ENCODE assay signal across 8 cellular contexts in genomic region chr7:51315393-51316261, GRCh38. TPM values are rescaled to one million over a fixed set of nuclear protein-coding genes. Genes with fewer than 3 reads are reported as not detected.
DNase-seq lines count a peak whose midpoint lies in the region; ATAC-seq and TF ChIP-seq lines count a peak whose summit lies in the region.

No MANE protein-coding gene starts in this region.

- no peak overlapping the region for H2BK120ac ChIP-seq in IMR-90 (ENCODE audit: low read depth, low read length)

- no peaks in the 10 kb centered on the region for H3K9me1 ChIP-seq in IMR-90 (ENCODE audit: insufficient read depth, low read length)

- no peak for TF ChIP-seq RAD21 in IMR-90 (IDR thresholded peaks at IDR 0.05; ENCODE audit: low read length)

- no peak overlapping the region for H4K5ac ChIP-seq in IMR-90 (ENCODE audit: low read depth, low read length)

- H3K36me3 ChIP-seq in IMR-90 (ENCODE audit: control insufficient read depth, insufficient read depth, low read length) (no peaks in the 10 kb centered on the region), right lobe of liver (no peaks in the 10 kb centered on the region)

- H2AFZ ChIP-seq in IMR-90 (replicated peaks; ENCODE audit: low read length, poor library complexity) = peak overlapping the region; percentile 15

- ATAC-seq in IMR-90 (ENCODE audit: low read depth) (no peak), right lobe of liver (peak; percentile 65 to 74 (median 68)), GM21423 (IDR thresholded peaks at IDR 0.05; ENCODE audit: unreplicated experiment) (no peak)

- TF ChIP-seq CTCF in IMR-90 (conservative IDR thresholded peaks at IDR 0.05; ENCODE audit: low read depth, low read length) = no peak
- TF ChIP-seq CTCF in right lobe of liver (IDR thresholded peaks at IDR 0.05) = no peak
- no peak for TF ChIP-seq CTCF in GM10248 (IDR thresholded peaks at IDR 0.05; ENCODE audit: control extremely low read depth, extremely low read depth, low read depth, missing control alignments)

- H3K4me3 ChIP-seq in IMR-90 (ENCODE audit: insufficient read depth, low read depth, low read length) (no peak overlapping the region), right lobe of liver (peak overlapping the region; percentile 33 to 86 (median 76))

- H3K27ac ChIP-seq in IMR-90 (ENCODE audit: insufficient read depth, low read length) = no peak overlapping the region
- peak overlapping the region; percentile 64 to 95 (median 86) for H3K27ac ChIP-seq in right lobe of liver

- no peak overlapping the region for H2BK20ac ChIP-seq in IMR-90 (ENCODE audit: low read depth, low read length)

- no peak overlapping the region for H2BK5ac ChIP-seq in IMR-90 (ENCODE audit: low read depth, low read length, poor library complexity, severe bottlenecking)

- no peaks in the 10 kb centered on the region for H3K9me3 ChIP-seq in IMR-90 (ENCODE audit: control insufficient read depth, insufficient read depth, low read length)
- no peaks in the 10 kb centered on the region for H3K9me3 ChIP-seq in right lobe of liver

- no peaks in the 10 kb centered on the region for H3K4me1 ChIP-seq in IMR-90 (ENCODE audit: control insufficient read depth, insufficient read depth, low read length)
- H3K4me1 ChIP-seq in right lobe of liver = peaks cover 0 to 58% (median 17%) of the 10 kb centered on the region in 4 donors

- BruUV-seq in IMR-90 (replicated peaks; lab: Mats Ljungman, UMichigan) = no TSS peak

- no peak overlapping the region for H4K91ac ChIP-seq in IMR-90 (ENCODE audit: insufficient read depth, low read depth, low read length)

- H3K14ac ChIP-seq in IMR-90 (replicated peaks; ENCODE audit: low read depth, low read length) = no peak overlapping the region

- peaks cover 18% of the 10 kb centered on the region for H3K27me3 ChIP-seq in IMR-90 (ENCODE audit: control insufficient read depth, insufficient read depth, low read length)
- no peaks in the 10 kb centered on the region for H3K27me3 ChIP-seq in right lobe of liver

- H2BK15ac ChIP-seq in IMR-90 (ENCODE audit: low read depth, low read length) = no peak overlapping the region

- H2AK9ac ChIP-seq in IMR-90 (replicated peaks; ENCODE audit: low read depth, low read length, poor library complexity) = no peak overlapping the region

- H3K56ac ChIP-seq in IMR-90 (ENCODE audit: extremely low read depth, insufficient read depth, low read length) = no peak overlapping the region

- no peak overlapping the region; the same call in 1 of the 2 replicates for H3K4me2 ChIP-seq in IMR-90 (ENCODE audit: low read depth, low read length)

- CTCF ChIA-PET in IMR-90 (lab: Yijun Ruan, JAX) (no interaction called here), GM10248 (lab: Yijun Ruan, JAX) (no interaction called here)

- POLR2A ChIA-PET in IMR-90 (lab: Charles Lee; ENCODE audit: unreplicated experiment) = no interaction called here
- POLR2A ChIA-PET in GM10248 (lab: Yijun Ruan, JAX) = no interaction called here

- H3K4ac ChIP-seq in IMR-90 (ENCODE audit: low read depth, low read length) = no peak overlapping the region

- WGBS in IMR-90 (ENCODE audit: extremely low coverage in 2 of 2, insufficient read length in 1 of 2), 2 experiments = 34% methylated on average over 9 of the region's 58 CpGs; no CpG with 5 or more reads in 1 of the 2 experiments
- WGBS in right lobe of liver (ENCODE audit: insufficient coverage, low coverage, low lambda C conversion rate, missing lambda C conversion rate) = 18% methylated on average over 11 of the region's 58 CpGs

- no peak overlapping the region for H4K8ac ChIP-seq in IMR-90 (ENCODE audit: low read depth in 2 of 2, low read length in 2 of 2)

- no peaks in the 10 kb centered on the region for H3K79me1 ChIP-seq in IMR-90 (ENCODE audit: low read depth in 1 of 2, low read length in 2 of 2)

- TF ChIP-seq POLR2A in IMR-90 (IDR thresholded peaks at IDR 0.05; ENCODE audit: low read depth, low read length) = no peak
- TF ChIP-seq POLR2A in right lobe of liver (IDR thresholded peaks at IDR 0.05) = peak; percentile 78

- in situ Hi-C loops in IMR-90 (cut with MboI; ENCODE audit: low sequenced_read_pairs) = no loop called here

- dilution Hi-C loops in IMR-90 (cut with HindIII; ENCODE audit: low sequenced_read_pairs, unreplicated experiment) = no loop called here

- H2AK5ac ChIP-seq in IMR-90 (ENCODE audit: low read depth, low read length) = no peak overlapping the region

- H3K18ac ChIP-seq in IMR-90 (ENCODE audit: low read depth, low read length) = no peak overlapping the region

- H4K20me1 ChIP-seq in IMR-90 (ENCODE audit: insufficient read depth, low read length) = no peaks in the 10 kb centered on the region

- intact Hi-C loops in IMR-90 (cut with micrococcal nuclease) = no loop called here
- intact Hi-C loops in right lobe of liver (cut with DNase I) = no loop called here

- H3K23ac ChIP-seq in IMR-90 (ENCODE audit: low read depth, low read length) = no peak overlapping the region

- DNase-seq in AG08396 (ENCODE audit: low spot score) = peak; percentile 27
- no peak for DNase-seq in IMR-90
- DNase-seq in cerebellar cortex (ENCODE audit: low spot score) = peak; percentile 43
- peak; percentile 77 to 85 (median 80) for DNase-seq in right lobe of liver
- peak; percentile 85 for DNase-seq in superior temporal gyrus (ENCODE audit: extremely low spot score)
- no peak for DNase-seq in GM10248 (ENCODE audit: extremely low spot score)
- DNase-seq in SHP77 treated with DMSO at 0.1 percent for 48 hours (lab: John Stamatoyannopoulos, UW) = no peak

- H3K9ac ChIP-seq in IMR-90 (ENCODE audit: low read depth, low read length) = no peak overlapping the region

TF ChIP-seq in IMR-90, 13 proteins besides CTCF, POLR2A, EP300 and RAD21:
- TF ChIP-seq USF2 (IDR thresholded peaks at IDR 0.05; ENCODE audit: low read depth, low read length) (no peak), MAZ (IDR thresholded peaks at IDR 0.05; ENCODE audit: borderline replicate concordance, low read depth, low read length) (no peak), FOS (IDR thresholded peaks at IDR 0.05; ENCODE audit: low read depth, low read length) (no peak), RCOR1 (IDR thresholded peaks at IDR 0.05; ENCODE audit: insufficient replicate concordance, low read length) (no peak), BHLHE40 (IDR thresholded peaks at IDR 0.05; ENCODE audit: low read depth, low read length) (no peak), RFX5 (IDR thresholded peaks at IDR 0.05; ENCODE audit: low read depth, low read length) (no peak), NFE2L2 (IDR thresholded peaks at IDR 0.05; ENCODE audit: low read depth, low read length) (no peak), MAFK (IDR thresholded peaks at IDR 0.05; ENCODE audit: low read depth, low read length) (no peak), CHD1 (IDR thresholded peaks at IDR 0.05; ENCODE audit: low read depth, low read length) (no peak)
TF ChIP-seq in IMR-90: peak in this region for 0.

RNA-seq across cellular contexts. Expression of gene COBL, which starts 1.0 kb away (rescaled TPM):
- total RNA-seq in IMR-90 (2012; rRNA removed) (under 0.01 TPM in 1 of 2 replicates, not detected in the other), right lobe of liver (10 to 100 TPM; 21.5 to 35.9 (median 24.6) TPM)
- polyA plus RNA-seq in IMR-90 (2012; rRNA removed) = not detected in 2 replicates
- not detected in 2 replicates for polyA plus RNA-seq in IMR-90 (2012; cell fraction: cytosol; rRNA removed)
- polyA plus RNA-seq in IMR-90 (2012; cell fraction: nucleus; rRNA removed; ENCODE audit: low replicate concordance) = not detected in 2 replicates

Comparison
In these comparisons a context has a peak if more than half of its experiments do, and no peak if none do; other contexts are left out.
1. DNase-seq: peak in AG08396 (single experiment), cerebellar cortex (single experiment), right lobe of liver (3 of 3) and superior temporal gyrus (single experiment); none in IMR-90 (single experiment), GM10248 (single experiment) and SHP77 treated with DMSO at 0.1 percent for 48 hours (single experiment).
2. ATAC-seq: peak in right lobe of liver (4 of 4); none in IMR-90 (single experiment) and GM21423 (single experiment).
3. RNA of gene COBL, which starts 1.0 kb away (total RNA-seq): 21.5 to 35.9 TPM in right lobe of liver; under 0.01 TPM in IMR-90; every median in the first group is over 10 times any median in the second.